In the genomic region with DNA sequence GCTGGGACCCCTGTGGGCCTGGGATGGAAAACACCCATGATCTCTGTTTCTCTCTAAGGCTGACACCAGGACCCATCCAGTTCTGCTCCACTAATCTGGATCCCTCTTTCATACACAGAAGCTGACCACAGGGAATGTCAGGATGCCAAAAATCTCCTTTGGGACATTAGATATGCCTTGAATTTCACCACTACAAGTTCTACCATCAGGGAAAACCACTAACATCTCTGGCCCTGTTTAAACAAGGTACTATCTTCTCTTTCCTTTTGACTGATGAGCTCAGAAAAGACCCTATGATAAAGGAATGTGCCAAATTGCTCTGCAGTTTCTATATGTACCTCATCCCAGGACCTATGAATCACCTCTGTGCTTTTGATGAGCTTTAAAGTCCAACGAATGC, we compare ENCODE assay signal across 31 cellular contexts. TPM values are rescaled to one million over a fixed set of nuclear protein-coding genes. Genes with fewer than 3 reads are reported as not detected.
DNase-seq lines count a peak whose midpoint lies in the region; ATAC-seq and TF ChIP-seq lines count a peak whose summit lies in the region.
"Had no signal": no experiment of that assay in that cellular context is flagged by ENCODE, and none has a peak within 500 bp of the region (broad histone marks: within the 10 kb centered on the region; RNA-seq: fewer than 3 reads in every experiment).

No MANE protein-coding gene starts in this region.

- no peak for TF ChIP-seq POLR2A in breast epithelium (IDR thresholded peaks at IDR 0.05)

- intact Hi-C loops in mammary epithelial cell (cut with micrococcal nuclease): no loop called here
- intact Hi-C loops in breast epithelium (cut with DNase I; ENCODE audit: low total_unique reads): no loop called here

- H3K4me1 ChIP-seq in mammary epithelial cell (ENCODE audit: insufficient read depth, low read length) (peaks cover 26% of the 10 kb centered on the region), breast epithelium (no peaks in the 10 kb centered on the region), hepatocyte (ENCODE audit: insufficient read depth) (peaks cover 12% of the 10 kb centered on the region)
- H3K4me1 ChIP-seq: parathyroid adenoma, spleen had no signal

- BruUV-seq in mammary epithelial cell (replicated peaks; lab: Mats Ljungman, UMichigan): no TSS peak

- in situ Hi-C loops in mammary epithelial cell (cut with MboI; ENCODE audit: low sequenced_read_pairs in 2 of 2) (loop anchor here in 1 of 2 donors (10.0 kb wide), 1 partner anchor 230 kb away; no protein-coding TSS in a partner anchor), astrocyte of the cerebellum (cut with HindIII; ENCODE audit: low sequenced_read_pairs) (no loop called here)

- H3K9me2 ChIP-seq in hepatocyte (replicated peaks; ENCODE audit: insufficient read depth): no peaks in the 10 kb centered on the region

- H3K27ac ChIP-seq in mammary epithelial cell (ENCODE audit: insufficient read depth, low read depth, low read length) (no peak overlapping the region), breast epithelium (no peak overlapping the region), hepatocyte (peak overlapping the region; percentile 36)
- H3K27ac ChIP-seq: 22Rv1, esophagus muscularis mucosa, gastroesophageal sphincter, parathyroid adenoma, spleen, testis, WERI-Rb-1 had no signal

- H3K4me3 ChIP-seq in mammary epithelial cell (replicated peaks in 1 of 3; ENCODE audit: insufficient read depth in 1 of 3, low read depth in 2 of 3, low read length in 3 of 3) (no peak overlapping the region), breast epithelium (no peak overlapping the region), astrocyte of the cerebellum (ENCODE audit: low read depth, low read length) (no peak overlapping the region), hepatocyte (no peak overlapping the region)
- H3K4me3 ChIP-seq: esophagus muscularis mucosa, gastroesophageal sphincter, GM12878, spleen, testis had no signal

- H3K4me2 ChIP-seq in mammary epithelial cell (ENCODE audit: insufficient read depth, low read depth, low read length): peak overlapping the region; percentile 24
- no peak overlapping the region for H3K4me2 ChIP-seq in hepatocyte

- dilution Hi-C loops in mammary epithelial cell (cut with HindIII; ENCODE audit: low sequenced_read_pairs): no loop called here

- TF ChIP-seq CTCF in mammary epithelial cell (conservative IDR thresholded peaks at IDR 0.05 in 1 of 2, IDR thresholded peaks at IDR 0.05 in 1 of 2; ENCODE audit: extremely low read depth in 1 of 2, insufficient read depth in 1 of 2, low read depth in 1 of 2, low read length in 2 of 2): no peak
- no peak for TF ChIP-seq CTCF in breast epithelium (IDR thresholded peaks at IDR 0.05)
- TF ChIP-seq CTCF in astrocyte of the cerebellum (IDR thresholded peaks at IDR 0.05; ENCODE audit: low read depth, low read length, missing control alignments): no peak
- no peak for TF ChIP-seq CTCF in hepatocyte (IDR thresholded peaks at IDR 0.05; ENCODE audit: poor library complexity)

- no peak for DNase-seq in mammary epithelial cell
- no peak for DNase-seq in breast epithelium (ENCODE audit: low spot score in 2 of 2)
- peak; percentile 66 for DNase-seq in astrocyte of the cerebellum (ENCODE audit: low read depth)
- DNase-seq in hepatocyte (ENCODE audit: low spot score): no peak
- DNase-seq in stromal cell of bone marrow (ENCODE audit: low read depth): peak; percentile 54
- DNase-seq in Ammon's horn (ENCODE audit: low spot score): no peak
- DNase-seq: activated CD4-positive, alpha-beta T cell treated with anti-CD3 and anti-CD28 coated beads for 4 hours; activated naive CD4-positive, alpha-beta T cell treated with anti-CD3 and anti-CD28 coated beads, Interleukin-2, amount 50 U/mL, for 16 hours; Calu3; DMS79 treated with DMSO at 0.1 percent for 48 hours; hypothalamus; left colon; NCI-H1417 treated with DMSO at 0.1 percent for 48 hours; NCI-H2081; NCI-H345; NCI-H748 treated with DMSO at 0.1 percent for 48 hours; SHP77 treated with DMSO at 0.1 percent for 48 hours; spleen; stimulated activated CD4-positive, alpha-beta T cell treated with anti-CD3 and anti-CD28 coated beads, Interleukin-2, amount 100 ng/mL, for 24 hours; stimulated activated naive CD8-positive, alpha-beta T cell treated with anti-CD3 and anti-CD28 coated beads, Interleukin-15, Interleukin-2, amounts not matched to agents 100 U/mL and 50 U/mL, for 24 hours; testis; WERI-Rb-1 had no signal

- H3K9me3 ChIP-seq in mammary epithelial cell (replicated peaks; ENCODE audit: insufficient read depth, low read length): no peaks in the 10 kb centered on the region
- H3K9me3 ChIP-seq in breast epithelium: no peaks in the 10 kb centered on the region
- H3K9me3 ChIP-seq in hepatocyte (ENCODE audit: low read depth): no peaks in the 10 kb centered on the region
- H3K9me3 ChIP-seq: esophagus muscularis mucosa, gastroesophageal sphincter, spleen, testis had no signal

- H3K79me2 ChIP-seq in mammary epithelial cell (ENCODE audit: insufficient read depth, low read length) (no peaks in the 10 kb centered on the region), hepatocyte (no peaks in the 10 kb centered on the region)
- H3K79me2 ChIP-seq: parathyroid adenoma had no signal

- H3K9ac ChIP-seq in mammary epithelial cell (ENCODE audit: insufficient read depth, low read length): no peak overlapping the region
- H3K9ac ChIP-seq: parathyroid adenoma had no signal

- H4K20me1 ChIP-seq in mammary epithelial cell (ENCODE audit: insufficient read depth, low read length) (no peaks in the 10 kb centered on the region), hepatocyte (ENCODE audit: insufficient read depth, poor library complexity, severe bottlenecking) (no peaks in the 10 kb centered on the region)

- H3K27me3 ChIP-seq in mammary epithelial cell (ENCODE audit: insufficient read depth, low read length) (peaks cover 7% of the 10 kb centered on the region), breast epithelium (no peaks in the 10 kb centered on the region), hepatocyte (no peaks in the 10 kb centered on the region)
- H3K27me3 ChIP-seq: esophagus muscularis mucosa, testis had no signal

- H3K36me3 ChIP-seq in mammary epithelial cell (ENCODE audit: insufficient read depth, low read length) (no peaks in the 10 kb centered on the region), breast epithelium (no peaks in the 10 kb centered on the region), hepatocyte (replicated peaks; ENCODE audit: insufficient read depth, low read depth) (no peaks in the 10 kb centered on the region)
- H3K36me3 ChIP-seq: esophagus muscularis mucosa, gastroesophageal sphincter, spleen, WERI-Rb-1 had no signal

- ATAC-seq in GM18909 (IDR thresholded peaks at IDR 0.05; ENCODE audit: poor library complexity, unreplicated experiment) (no peak), HG03108 (IDR thresholded peaks at IDR 0.05; ENCODE audit: unreplicated experiment) (no peak)
- ATAC-seq: gastroesophageal sphincter; GM12878; HepG2; left colon; Panc1; stimulated activated naive CD8-positive, alpha-beta T cell treated with anti-CD3 and anti-CD28 coated beads, Interleukin-15, Interleukin-2, amounts not matched to agents 100 U/mL and 50 U/mL, for 24 hours had no signal

- no peak overlapping the region for H2AFZ ChIP-seq in mammary epithelial cell (ENCODE audit: low read depth, low read length)
- H2AFZ ChIP-seq in hepatocyte: no peak overlapping the region
- H2AFZ ChIP-seq: parathyroid adenoma had no signal

- CTCF ChIA-PET in mammary epithelial cell (lab: Charles Lee; ENCODE audit: low non-redundant PET): interaction anchor here (1.0 kb wide), 1 partner anchor 232 kb away, joined by 15 read pairs; no protein-coding TSS in a partner anchor

- WGBS in mammary epithelial cell (ENCODE audit: low coverage, missing lambda C conversion rate): 5% methylated on average over 1 of the region's 1 CpG
- WGBS in hepatocyte (ENCODE audit: low lambda C conversion rate, missing lambda C conversion rate): 60% methylated on average over 1 of the region's 1 CpG

RNA-seq across cellular contexts. Expression of a gene that starts 10.2 kb away (rescaled TPM):
- total RNA-seq in mammary epithelial cell: 10 to 100 TPM in 1 of 2 donors, 1 to 10 TPM in 1; 6.5 to 42.9 TPM
- polyA plus RNA-seq in mammary epithelial cell: 11.5 TPM
- polyA minus RNA-seq in mammary epithelial cell: 45.4 TPM
- total RNA-seq in breast epithelium: 10 to 100 TPM; 11.3 to 18.2 (median 11.5) TPM
- total RNA-seq in hepatocyte: 8.3 and 9.8 TPM in 2 replicates
- 13.1 and 16.4 TPM in 2 replicates for polyA plus RNA-seq in hepatocyte

Comparison
In these comparisons a context has a peak if more than half of its experiments do, and no peak if none do; other contexts are left out.
1. DNase-seq: peak in astrocyte of the cerebellum (single experiment) and stromal cell of bone marrow (single experiment); none in mammary epithelial cell (single experiment), breast epithelium (0 of 2), hepatocyte (single experiment) and Ammon's horn (single experiment).